Comparison of ENCODE assay signal across 1 cellular context in the genomic region with DNA sequence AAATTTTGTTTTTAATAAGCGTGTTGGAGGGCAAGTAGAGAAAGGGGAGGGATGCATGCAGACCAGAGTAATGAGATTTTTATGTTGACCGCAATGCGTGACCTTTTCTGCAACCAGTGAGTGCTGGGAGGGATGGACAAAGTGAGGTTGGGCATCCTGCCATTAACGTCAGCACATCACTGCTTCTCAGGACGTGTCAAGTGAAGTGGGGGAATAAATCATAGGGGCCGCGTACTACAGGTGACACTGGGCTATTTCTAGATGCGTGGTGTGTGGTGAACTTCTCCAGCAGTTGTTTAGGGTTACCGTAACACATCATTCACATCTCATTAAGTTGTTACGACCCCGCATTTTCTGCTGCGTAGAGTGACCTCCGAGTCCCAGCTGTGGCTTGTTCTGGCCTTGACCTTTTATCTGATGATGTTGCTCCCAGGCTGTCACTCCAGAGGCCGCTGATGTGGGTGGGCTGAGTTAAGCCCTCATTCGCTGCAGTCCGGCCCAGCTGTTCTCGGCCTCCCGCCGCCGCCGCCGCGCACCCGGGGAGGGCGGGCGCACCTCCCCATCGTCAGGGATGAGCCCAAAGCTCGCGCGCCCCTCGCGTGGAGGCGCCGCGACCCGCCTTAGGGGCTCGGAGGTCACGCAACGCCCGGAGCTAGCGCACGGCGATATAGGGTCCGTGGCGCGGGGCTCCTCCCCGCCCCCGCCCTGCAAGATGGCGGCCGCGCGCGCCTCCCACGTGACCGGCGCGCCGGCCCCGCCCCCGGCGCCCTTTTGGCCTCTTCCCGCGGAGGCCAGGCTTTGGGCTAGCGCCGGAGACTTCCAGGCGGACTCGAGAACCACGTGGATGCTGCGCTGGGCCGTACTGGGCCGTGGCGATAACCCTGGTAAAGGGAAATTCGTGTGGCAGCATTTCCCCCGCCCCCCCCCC.
TF ChIP-seq lines count a peak whose summit lies in the region.

No MANE protein-coding gene starts in this region.

TF ChIP-seq in HepG2, 621 proteins besides CTCF, POLR2A, EP300 and RAD21 (continued from another document and continues in another):
- TF ChIP-seq, protein P1, sequence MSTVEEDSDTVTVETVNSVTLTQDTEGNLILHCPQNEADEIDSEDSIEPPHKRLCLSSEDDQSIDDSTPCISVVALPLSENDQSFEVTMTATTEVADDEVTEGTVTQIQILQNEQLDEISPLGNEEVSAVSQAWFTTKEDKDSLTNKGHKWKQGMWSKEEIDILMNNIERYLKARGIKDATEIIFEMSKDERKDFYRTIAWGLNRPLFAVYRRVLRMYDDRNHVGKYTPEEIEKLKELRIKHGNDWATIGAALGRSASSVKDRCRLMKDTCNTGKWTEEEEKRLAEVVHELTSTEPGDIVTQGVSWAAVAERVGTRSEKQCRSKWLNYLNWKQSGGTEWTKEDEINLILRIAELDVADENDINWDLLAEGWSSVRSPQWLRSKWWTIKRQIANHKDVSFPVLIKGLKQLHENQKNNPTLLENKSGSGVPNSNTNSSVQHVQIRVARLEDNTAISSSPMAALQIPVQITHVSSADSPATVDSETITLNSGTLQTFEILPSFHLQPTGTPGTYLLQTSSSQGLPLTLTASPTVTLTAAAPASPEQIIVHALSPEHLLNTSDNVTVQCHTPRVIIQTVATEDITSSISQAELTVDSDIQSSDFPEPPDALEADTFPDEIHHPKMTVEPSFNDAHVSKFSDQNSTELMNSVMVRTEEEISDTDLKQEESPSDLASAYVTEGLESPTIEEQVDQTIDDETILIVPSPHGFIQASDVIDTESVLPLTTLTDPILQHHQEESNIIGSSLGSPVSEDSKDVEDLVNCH (CRISPR knock-in tag; IDR thresholded peaks at IDR 0.05): no peak
- TF ChIP-seq SALL1 (CRISPR knock-in tag; IDR thresholded peaks at IDR 0.05): peak; percentile 82
- no peak for TF ChIP-seq ZNF20 (CRISPR knock-in tag; IDR thresholded peaks at IDR 0.05)
- TF ChIP-seq TARDBP (CRISPR knock-in tag; IDR thresholded peaks at IDR 0.05): no peak
- TF ChIP-seq GABPA (IDR thresholded peaks at IDR 0.05; ENCODE audit: low read depth, low read length): no peak
- TF ChIP-seq GABPA (CRISPR knock-in tag; IDR thresholded peaks at IDR 0.05; ENCODE audit: low read depth): no peak
- TF ChIP-seq, protein P2, sequence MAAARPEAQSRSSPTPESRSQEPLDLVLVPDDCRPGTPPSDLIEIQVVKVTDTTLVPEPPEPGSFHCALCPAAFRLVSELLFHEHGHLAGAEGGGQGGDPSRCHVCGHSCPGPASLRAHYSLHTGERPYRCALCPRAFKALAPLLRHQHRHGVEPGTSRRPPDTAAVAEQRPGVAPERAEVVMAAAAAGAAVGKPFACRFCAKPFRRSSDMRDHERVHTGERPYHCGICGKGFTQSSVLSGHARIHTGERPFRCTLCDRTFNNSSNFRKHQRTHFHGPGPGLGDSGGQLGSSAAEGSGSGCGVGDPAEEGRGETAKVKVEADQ (CRISPR knock-in tag; IDR thresholded peaks at IDR 0.05; ENCODE audit: borderline replicate concordance): 0 out of 2 replicates have a peak, but pooled peaks have one; percentile 62
- TF ChIP-seq TEAD2 (CRISPR knock-in tag; IDR thresholded peaks at IDR 0.05): no peak
- TF ChIP-seq, protein P3, sequence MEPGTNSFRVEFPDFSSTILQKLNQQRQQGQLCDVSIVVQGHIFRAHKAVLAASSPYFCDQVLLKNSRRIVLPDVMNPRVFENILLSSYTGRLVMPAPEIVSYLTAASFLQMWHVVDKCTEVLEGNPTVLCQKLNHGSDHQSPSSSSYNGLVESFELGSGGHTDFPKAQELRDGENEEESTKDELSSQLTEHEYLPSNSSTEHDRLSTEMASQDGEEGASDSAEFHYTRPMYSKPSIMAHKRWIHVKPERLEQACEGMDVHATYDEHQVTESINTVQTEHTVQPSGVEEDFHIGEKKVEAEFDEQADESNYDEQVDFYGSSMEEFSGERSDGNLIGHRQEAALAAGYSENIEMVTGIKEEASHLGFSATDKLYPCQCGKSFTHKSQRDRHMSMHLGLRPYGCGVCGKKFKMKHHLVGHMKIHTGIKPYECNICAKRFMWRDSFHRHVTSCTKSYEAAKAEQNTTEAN (CRISPR knock-in tag; conservative IDR thresholded peaks at IDR 0.05): peak; percentile 72
- TF ChIP-seq POGZ (CRISPR knock-in tag; IDR thresholded peaks at IDR 0.05): peak; percentile 64
- TF ChIP-seq, protein P4, sequence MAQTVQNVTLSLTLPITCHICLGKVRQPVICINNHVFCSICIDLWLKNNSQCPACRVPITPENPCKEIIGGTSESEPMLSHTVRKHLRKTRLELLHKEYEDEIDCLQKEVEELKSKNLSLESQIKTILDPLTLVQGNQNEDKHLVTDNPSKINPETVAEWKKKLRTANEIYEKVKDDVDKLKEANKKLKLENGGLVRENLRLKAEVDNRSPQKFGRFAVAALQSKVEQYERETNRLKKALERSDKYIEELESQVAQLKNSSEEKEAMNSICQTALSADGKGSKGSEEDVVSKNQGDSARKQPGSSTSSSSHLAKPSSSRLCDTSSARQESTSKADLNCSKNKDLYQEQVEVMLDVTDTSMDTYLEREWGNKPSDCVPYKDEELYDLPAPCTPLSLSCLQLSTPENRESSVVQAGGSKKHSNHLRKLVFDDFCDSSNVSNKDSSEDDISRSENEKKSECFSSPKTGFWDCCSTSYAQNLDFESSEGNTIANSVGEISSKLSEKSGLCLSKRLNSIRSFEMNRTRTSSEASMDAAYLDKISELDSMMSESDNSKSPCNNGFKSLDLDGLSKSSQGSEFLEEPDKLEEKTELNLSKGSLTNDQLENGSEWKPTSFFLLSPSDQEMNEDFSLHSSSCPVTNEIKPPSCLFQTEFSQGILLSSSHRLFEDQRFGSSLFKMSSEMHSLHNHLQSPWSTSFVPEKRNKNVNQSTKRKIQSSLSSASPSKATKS (CRISPR knock-in tag; IDR thresholded peaks at IDR 0.05): no peak
- TF ChIP-seq, protein P5, sequence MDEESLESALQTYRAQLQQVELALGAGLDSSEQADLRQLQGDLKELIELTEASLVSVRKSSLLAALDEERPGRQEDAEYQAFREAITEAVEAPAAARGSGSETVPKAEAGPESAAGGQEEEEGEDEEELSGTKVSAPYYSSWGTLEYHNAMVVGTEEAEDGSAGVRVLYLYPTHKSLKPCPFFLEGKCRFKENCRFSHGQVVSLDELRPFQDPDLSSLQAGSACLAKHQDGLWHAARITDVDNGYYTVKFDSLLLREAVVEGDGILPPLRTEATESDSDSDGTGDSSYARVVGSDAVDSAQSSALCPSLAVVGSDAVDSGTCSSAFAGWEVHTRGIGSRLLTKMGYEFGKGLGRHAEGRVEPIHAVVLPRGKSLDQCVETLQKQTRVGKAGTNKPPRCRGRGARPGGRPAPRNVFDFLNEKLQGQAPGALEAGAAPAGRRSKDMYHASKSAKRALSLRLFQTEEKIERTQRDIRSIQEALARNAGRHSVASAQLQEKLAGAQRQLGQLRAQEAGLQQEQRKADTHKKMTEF (CRISPR knock-in tag; IDR thresholded peaks at IDR 0.05): peak; percentile 77; the same call in 1 of the 2 replicates
- TF ChIP-seq YY1 (IDR thresholded peaks at IDR 0.05; ENCODE audit: insufficient read depth, insufficient replicate concordance, low read depth, low read length): peak; percentile 97
- TF ChIP-seq, protein P6, sequence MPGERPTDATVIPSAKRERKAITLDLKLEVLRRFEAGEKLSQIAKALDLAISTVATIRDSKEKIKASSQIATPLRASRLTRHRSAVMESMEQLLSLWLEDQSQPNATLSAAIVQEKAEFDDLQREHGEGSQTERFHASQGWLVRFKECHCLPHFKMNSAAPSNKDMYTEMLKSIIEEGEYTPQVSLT (CRISPR knock-in tag; IDR thresholded peaks at IDR 0.05; ENCODE audit: borderline replicate concordance, low read depth): no peak; the same call in 1 of the 2 replicates
- 0 out of 2 replicates have a peak, but pooled peaks have one; percentile 55 for TF ChIP-seq PAX8 (CRISPR knock-in tag; IDR thresholded peaks at IDR 0.05; ENCODE audit: borderline replicate concordance)
- TF ChIP-seq TCF7L2 (IDR thresholded peaks at IDR 0.05; ENCODE audit: low read depth, low read length): no peak
- no peak for TF ChIP-seq MYNN (CRISPR knock-in tag; IDR thresholded peaks at IDR 0.05; ENCODE audit: low read depth)
- TF ChIP-seq SMAD1 (CRISPR knock-in tag; IDR thresholded peaks at IDR 0.05; ENCODE audit: borderline replicate concordance, low read depth): peak; percentile 74; the same call in 1 of the 2 replicates
- TF ChIP-seq TEAD3 (CRISPR knock-in tag; optimal IDR thresholded peaks at IDR 0.05; ENCODE audit: borderline replicate concordance): no peak
- no peak for TF ChIP-seq MLLT10 (CRISPR knock-in tag; IDR thresholded peaks at IDR 0.05)
- TF ChIP-seq, protein P7, sequence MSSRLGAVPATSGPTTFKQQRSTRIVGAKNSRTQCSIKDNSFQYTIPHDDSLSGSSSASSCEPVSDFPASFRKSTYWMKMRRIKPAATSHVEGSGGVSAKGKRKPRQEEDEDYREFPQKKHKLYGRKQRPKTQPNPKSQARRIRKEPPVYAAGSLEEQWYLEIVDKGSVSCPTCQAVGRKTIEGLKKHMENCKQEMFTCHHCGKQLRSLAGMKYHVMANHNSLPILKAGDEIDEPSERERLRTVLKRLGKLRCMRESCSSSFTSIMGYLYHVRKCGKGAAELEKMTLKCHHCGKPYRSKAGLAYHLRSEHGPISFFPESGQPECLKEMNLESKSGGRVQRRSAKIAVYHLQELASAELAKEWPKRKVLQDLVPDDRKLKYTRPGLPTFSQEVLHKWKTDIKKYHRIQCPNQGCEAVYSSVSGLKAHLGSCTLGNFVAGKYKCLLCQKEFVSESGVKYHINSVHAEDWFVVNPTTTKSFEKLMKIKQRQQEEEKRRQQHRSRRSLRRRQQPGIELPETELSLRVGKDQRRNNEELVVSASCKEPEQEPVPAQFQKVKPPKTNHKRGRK (CRISPR knock-in tag; IDR thresholded peaks at IDR 0.05): no peak
- peak in 1 of 2 experiments; percentile 37; a peak in 2 of 4 replicates for TF ChIP-seq KLF16 (CRISPR knock-in tag; IDR thresholded peaks at IDR 0.05)
- TF ChIP-seq ZNF383 (CRISPR knock-in tag; IDR thresholded peaks at IDR 0.05; ENCODE audit: borderline replicate concordance): no peak
- TF ChIP-seq, protein P8, sequence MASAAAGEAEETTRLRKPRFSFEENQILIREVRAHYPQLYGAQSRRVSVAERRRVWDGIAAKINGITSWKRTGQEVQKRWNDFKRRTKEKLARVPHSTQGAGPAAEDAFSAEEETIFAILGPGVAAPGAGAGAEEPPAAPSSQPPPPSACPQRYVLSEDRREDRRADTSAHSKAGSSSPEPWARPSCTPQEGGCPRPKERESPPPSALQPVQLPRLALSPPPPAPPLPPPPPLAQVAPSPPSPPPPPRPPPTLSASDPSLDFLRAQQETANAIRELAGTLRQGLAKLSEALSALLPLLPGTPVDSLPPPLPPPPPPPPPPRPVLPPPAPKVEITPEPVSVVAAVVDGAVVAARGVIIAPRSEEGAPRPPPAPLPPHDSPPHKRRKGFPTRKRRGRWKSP (CRISPR knock-in tag; IDR thresholded peaks at IDR 0.05): peak; percentile 57; the same call in 1 of the 2 replicates
- TF ChIP-seq, protein P9, sequence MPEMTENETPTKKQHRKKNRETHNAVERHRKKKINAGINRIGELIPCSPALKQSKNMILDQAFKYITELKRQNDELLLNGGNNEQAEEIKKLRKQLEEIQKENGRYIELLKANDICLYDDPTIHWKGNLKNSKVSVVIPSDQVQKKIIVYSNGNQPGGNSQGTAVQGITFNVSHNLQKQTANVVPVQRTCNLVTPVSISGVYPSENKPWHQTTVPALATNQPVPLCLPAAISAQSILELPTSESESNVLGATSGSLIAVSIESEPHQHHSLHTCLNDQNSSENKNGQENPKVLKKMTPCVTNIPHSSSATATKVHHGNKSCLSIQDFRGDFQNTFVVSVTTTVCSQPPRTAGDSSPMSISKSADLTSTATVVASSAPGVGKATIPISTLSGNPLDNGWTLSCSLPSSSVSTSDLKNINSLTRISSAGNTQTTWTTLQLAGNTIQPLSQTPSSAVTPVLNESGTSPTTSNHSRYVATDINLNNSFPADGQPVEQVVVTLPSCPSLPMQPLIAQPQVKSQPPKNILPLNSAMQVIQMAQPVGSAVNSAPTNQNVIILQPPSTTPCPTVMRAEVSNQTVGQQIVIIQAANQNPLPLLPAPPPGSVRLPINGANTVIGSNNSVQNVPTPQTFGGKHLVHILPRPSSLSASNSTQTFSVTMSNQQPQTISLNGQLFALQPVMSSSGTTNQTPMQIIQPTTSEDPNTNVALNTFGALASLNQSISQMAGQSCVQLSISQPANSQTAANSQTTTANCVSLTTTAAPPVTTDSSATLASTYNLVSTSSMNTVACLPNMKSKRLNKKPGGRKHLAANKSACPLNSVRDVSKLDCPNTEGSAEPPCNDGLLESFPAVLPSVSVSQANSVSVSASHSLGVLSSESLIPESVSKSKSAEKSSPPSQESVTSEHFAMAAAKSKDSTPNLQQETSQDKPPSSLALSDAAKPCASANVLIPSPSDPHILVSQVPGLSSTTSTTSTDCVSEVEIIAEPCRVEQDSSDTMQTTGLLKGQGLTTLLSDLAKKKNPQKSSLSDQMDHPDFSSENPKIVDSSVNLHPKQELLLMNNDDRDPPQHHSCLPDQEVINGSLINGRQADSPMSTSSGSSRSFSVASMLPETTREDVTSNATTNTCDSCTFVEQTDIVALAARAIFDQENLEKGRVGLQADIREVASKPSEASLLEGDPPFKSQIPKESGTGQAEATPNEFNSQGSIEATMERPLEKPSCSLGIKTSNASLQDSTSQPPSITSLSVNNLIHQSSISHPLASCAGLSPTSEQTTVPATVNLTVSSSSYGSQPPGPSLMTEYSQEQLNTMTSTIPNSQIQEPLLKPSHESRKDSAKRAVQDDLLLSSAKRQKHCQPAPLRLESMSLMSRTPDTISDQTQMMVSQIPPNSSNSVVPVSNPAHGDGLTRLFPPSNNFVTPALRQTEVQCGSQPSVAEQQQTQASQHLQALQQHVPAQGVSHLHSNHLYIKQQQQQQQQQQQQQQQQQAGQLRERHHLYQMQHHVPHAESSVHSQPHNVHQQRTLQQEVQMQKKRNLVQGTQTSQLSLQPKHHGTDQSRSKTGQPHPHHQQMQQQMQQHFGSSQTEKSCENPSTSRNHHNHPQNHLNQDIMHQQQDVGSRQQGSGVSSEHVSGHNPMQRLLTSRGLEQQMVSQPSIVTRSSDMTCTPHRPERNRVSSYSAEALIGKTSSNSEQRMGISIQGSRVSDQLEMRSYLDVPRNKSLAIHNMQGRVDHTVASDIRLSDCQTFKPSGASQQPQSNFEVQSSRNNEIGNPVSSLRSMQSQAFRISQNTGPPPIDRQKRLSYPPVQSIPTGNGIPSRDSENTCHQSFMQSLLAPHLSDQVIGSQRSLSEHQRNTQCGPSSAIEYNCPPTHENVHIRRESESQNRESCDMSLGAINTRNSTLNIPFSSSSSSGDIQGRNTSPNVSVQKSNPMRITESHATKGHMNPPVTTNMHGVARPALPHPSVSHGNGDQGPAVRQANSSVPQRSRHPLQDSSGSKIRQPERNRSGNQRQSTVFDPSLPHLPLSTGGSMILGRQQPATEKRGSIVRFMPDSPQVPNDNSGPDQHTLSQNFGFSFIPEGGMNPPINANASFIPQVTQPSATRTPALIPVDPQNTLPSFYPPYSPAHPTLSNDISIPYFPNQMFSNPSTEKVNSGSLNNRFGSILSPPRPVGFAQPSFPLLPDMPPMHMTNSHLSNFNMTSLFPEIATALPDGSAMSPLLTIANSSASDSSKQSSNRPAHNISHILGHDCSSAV (CRISPR knock-in tag; IDR thresholded peaks at IDR 0.05; ENCODE audit: borderline replicate concordance): no peak
- TF ChIP-seq XRCC5 (optimal IDR thresholded peaks at IDR 0.05; ENCODE audit: low read length): peak; percentile 29
- TF ChIP-seq, protein P10, sequence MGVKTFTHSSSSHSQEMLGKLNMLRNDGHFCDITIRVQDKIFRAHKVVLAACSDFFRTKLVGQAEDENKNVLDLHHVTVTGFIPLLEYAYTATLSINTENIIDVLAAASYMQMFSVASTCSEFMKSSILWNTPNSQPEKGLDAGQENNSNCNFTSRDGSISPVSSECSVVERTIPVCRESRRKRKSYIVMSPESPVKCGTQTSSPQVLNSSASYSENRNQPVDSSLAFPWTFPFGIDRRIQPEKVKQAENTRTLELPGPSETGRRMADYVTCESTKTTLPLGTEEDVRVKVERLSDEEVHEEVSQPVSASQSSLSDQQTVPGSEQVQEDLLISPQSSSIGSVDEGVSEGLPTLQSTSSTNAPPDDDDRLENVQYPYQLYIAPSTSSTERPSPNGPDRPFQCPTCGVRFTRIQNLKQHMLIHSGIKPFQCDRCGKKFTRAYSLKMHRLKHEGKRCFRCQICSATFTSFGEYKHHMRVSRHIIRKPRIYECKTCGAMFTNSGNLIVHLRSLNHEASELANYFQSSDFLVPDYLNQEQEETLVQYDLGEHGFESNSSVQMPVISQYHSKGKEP (CRISPR knock-in tag; IDR thresholded peaks at IDR 0.05): peak; percentile 71; the same call in 1 of the 2 replicates
